Comparison of ENCODE assay signal across 8 cellular contexts in the genomic region with DNA sequence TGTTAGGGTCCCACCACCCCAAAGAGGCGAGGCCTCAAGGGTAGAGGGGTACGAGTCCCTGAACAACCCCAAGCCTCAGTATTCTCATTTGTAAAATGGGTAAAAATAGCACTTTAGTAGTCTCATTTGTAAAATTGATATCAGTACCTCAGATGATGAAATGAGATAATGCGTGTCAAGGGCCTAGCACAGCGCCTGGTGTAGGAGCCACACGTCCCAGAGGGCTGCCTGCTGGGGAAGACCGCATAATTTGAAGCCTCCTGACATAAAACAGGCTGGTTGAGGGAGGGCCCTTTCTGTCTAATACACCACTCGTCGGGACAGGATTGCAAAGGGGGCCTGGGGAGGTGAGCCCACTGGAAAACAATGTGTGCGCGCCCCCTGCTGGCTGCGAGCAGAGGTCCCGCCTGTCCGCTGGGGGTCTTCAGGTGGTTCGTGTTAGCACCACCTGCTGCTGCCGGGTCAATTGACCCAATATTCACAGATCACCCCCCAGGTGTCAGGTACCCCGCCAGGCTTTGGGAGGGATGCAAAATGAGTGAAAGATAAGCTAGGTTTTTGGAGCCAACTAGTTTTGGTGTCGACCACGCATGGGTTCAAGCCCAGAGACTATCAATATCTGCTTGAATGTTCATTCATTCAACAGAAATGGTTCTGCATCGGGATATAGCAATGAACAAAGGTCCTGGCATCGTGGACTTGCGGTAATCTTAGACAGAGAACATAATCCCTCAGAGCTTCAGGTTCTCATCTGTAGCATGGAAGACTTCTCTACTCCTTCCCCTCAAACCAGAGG. TPM values are rescaled to one million over a fixed set of nuclear protein-coding genes. Genes with fewer than 3 reads are reported as not detected.
DNase-seq lines count a peak whose midpoint lies in the region; ATAC-seq and TF ChIP-seq lines count a peak whose summit lies in the region.

No MANE protein-coding gene starts in this region.

- TF ChIP-seq POLR2A in upper lobe of left lung (IDR thresholded peaks at IDR 0.05) = no peak

- H3K4me1 ChIP-seq in CD4-positive, alpha-beta memory T cell (ENCODE audit: insufficient read depth, low read length) = peaks cover 25% of the 10 kb centered on the region
- H3K4me1 ChIP-seq in foreskin keratinocyte = no peaks in the 10 kb centered on the region
- peaks cover 3% of the 10 kb centered on the region for H3K4me1 ChIP-seq in parathyroid adenoma
- H3K4me1 ChIP-seq in upper lobe of left lung = peaks cover 22 to 33% (median 31%) of the 10 kb centered on the region in 4 donors

- H3K36me3 ChIP-seq in CD4-positive, alpha-beta memory T cell (ENCODE audit: insufficient read depth, low read length) = no peaks in the 10 kb centered on the region
- H3K36me3 ChIP-seq in parathyroid adenoma (ENCODE audit: control insufficient read depth, insufficient read depth, low read length) (no peaks in the 10 kb centered on the region), upper lobe of left lung (no peaks in the 10 kb centered on the region)

- WGBS in upper lobe of left lung, 2 donors = 39 to 47% methylated on average over 19 to 21 of the region's 21 CpGs

- peak overlapping the region in 6 of 7 donors; percentile 24 to 79 (median 49) for H3K27ac Mint-ChIP-seq in CD4-positive, alpha-beta memory T cell
- no peak overlapping the region for H3K27ac Mint-ChIP-seq in activated T-helper 2 cell treated with anti-CD3 and anti-CD28 coated beads, Interferon-gamma antibody, Interleukin-2, Interleukin-4, amounts not matched to agents 10 μg/mL and 5 μg/mL and 100 μg/mL, durations not matched to agents 14 hours and 24 hours and 36 hours

- DNase-seq in CD4-positive, alpha-beta memory T cell = peak; percentile 68 to 75 (median 69)
- DNase-seq in HFF-Myc (ENCODE audit: extremely low read depth, low read depth) = no peak
- peak; percentile 57 for DNase-seq in activated T-helper 2 cell treated with anti-CD3 and anti-CD28 coated beads, Interferon-gamma antibody, Interleukin-2, Interleukin-4, amounts not matched to agents 10 μg/mL and 5 μg/mL and 100 μg/mL, durations not matched to agents 14 hours and 24 hours and 36 hours (ENCODE audit: low spot score)
- DNase-seq in foreskin keratinocyte = no peak
- DNase-seq in upper lobe of left lung = peak; percentile 85 to 92
- DNase-seq in A172 (ENCODE audit: low spot score) = no peak

- no peaks in the 10 kb centered on the region for H3K79me2 ChIP-seq in parathyroid adenoma

- TF ChIP-seq CTCF in HFF-Myc (IDR thresholded peaks at IDR 0.05; ENCODE audit: low read depth, low read length, missing control alignments) = peak; percentile 87
- TF ChIP-seq CTCF in foreskin keratinocyte (conservative IDR thresholded peaks at IDR 0.05) = peak; percentile 90
- peak; percentile 96 for TF ChIP-seq CTCF in parathyroid adenoma (IDR thresholded peaks at IDR 0.05)
- peak; percentile 86 to 95 (median 92) for TF ChIP-seq CTCF in upper lobe of left lung (IDR thresholded peaks at IDR 0.05)

- H3K4me1 Mint-ChIP-seq in CD4-positive, alpha-beta memory T cell = peaks cover 16 to 36% (median 22%) of the 10 kb centered on the region in 4 donors
- peaks cover 19% of the 10 kb centered on the region for H3K4me1 Mint-ChIP-seq in activated T-helper 2 cell treated with anti-CD3 and anti-CD28 coated beads, Interferon-gamma antibody, Interleukin-2, Interleukin-4, amounts not matched to agents 10 μg/mL and 5 μg/mL and 100 μg/mL, durations not matched to agents 14 hours and 24 hours and 36 hours (ENCODE audit: low read depth)

- TF ChIP-seq EP300 in upper lobe of left lung (IDR thresholded peaks at IDR 0.05) = no peak

- H3K4me3 ChIP-seq in CD4-positive, alpha-beta memory T cell (ENCODE audit: low read length in 2 of 2) = no peak overlapping the region
- H3K4me3 ChIP-seq in HFF-Myc (replicated peaks; ENCODE audit: low read depth, low read length) = no peak overlapping the region
- H3K4me3 ChIP-seq in parathyroid adenoma (ENCODE audit: low read depth, low read length) = no peak overlapping the region
- H3K4me3 ChIP-seq in upper lobe of left lung = no peak overlapping the region

- H3K4me2 ChIP-seq in parathyroid adenoma (ENCODE audit: low read length) = no peak overlapping the region

- H3K9me3 ChIP-seq in CD4-positive, alpha-beta memory T cell (ENCODE audit: control insufficient read depth in 1 of 2, low read length in 2 of 2) = no peaks in the 10 kb centered on the region
- H3K9me3 ChIP-seq in parathyroid adenoma (ENCODE audit: control insufficient read depth, low read length) (no peaks in the 10 kb centered on the region), upper lobe of left lung (peaks cover 0 to 9% (median 9%) of the 10 kb centered on the region in 4 donors)

- no peaks in the 10 kb centered on the region for H3K9me3 Mint-ChIP-seq in CD4-positive, alpha-beta memory T cell
- no peaks in the 10 kb centered on the region for H3K9me3 Mint-ChIP-seq in activated T-helper 2 cell treated with anti-CD3 and anti-CD28 coated beads, Interferon-gamma antibody, Interleukin-2, Interleukin-4, amounts not matched to agents 10 μg/mL and 5 μg/mL and 100 μg/mL, durations not matched to agents 14 hours and 24 hours and 36 hours

- no peak overlapping the region for H2AFZ ChIP-seq in parathyroid adenoma

- POLR2A ChIA-PET in CD4-positive, alpha-beta memory T cell (lab: Charles Lee; ENCODE audit: partially characterized antibody) = interaction anchor here (0.7 to 5.2 kb wide), 12 partner anchors 11 to 140 kb away, joined by 3 to 38 read pairs (median 5); a partner anchor contains a TSS

- H3K36me3 Mint-ChIP-seq in CD4-positive, alpha-beta memory T cell = no peaks in the 10 kb centered on the region
- H3K36me3 Mint-ChIP-seq in activated T-helper 2 cell treated with anti-CD3 and anti-CD28 coated beads, Interferon-gamma antibody, Interleukin-2, Interleukin-4, amounts not matched to agents 10 μg/mL and 5 μg/mL and 100 μg/mL, durations not matched to agents 14 hours and 24 hours and 36 hours (ENCODE audit: low read depth) = peaks cover 5% of the 10 kb centered on the region

- H3K4me3 Mint-ChIP-seq in CD4-positive, alpha-beta memory T cell = peak overlapping the region in 1 of 8 donors; percentile 51
- no peak overlapping the region for H3K4me3 Mint-ChIP-seq in activated T-helper 2 cell treated with anti-CD3 and anti-CD28 coated beads, Interferon-gamma antibody, Interleukin-2, Interleukin-4, amounts not matched to agents 10 μg/mL and 5 μg/mL and 100 μg/mL, durations not matched to agents 14 hours and 24 hours and 36 hours (ENCODE audit: low read depth)

- no peaks in the 10 kb centered on the region for H3K27me3 ChIP-seq in CD4-positive, alpha-beta memory T cell (ENCODE audit: insufficient read depth, low read length)
- H3K27me3 ChIP-seq in foreskin keratinocyte (no peaks in the 10 kb centered on the region), parathyroid adenoma (ENCODE audit: control insufficient read depth, insufficient read depth, low read length) (no peaks in the 10 kb centered on the region), upper lobe of left lung (no peaks in the 10 kb centered on the region)

- ATAC-seq in foreskin keratinocyte = peak; percentile 45
- ATAC-seq in upper lobe of left lung (ENCODE audit: low FRiP score in 2 of 2) = peak; percentile 69 to 81

- intact Hi-C loops in CD4-positive, alpha-beta memory T cell (cut with micrococcal nuclease) = loop anchor here (1.0 kb wide), 5 partner anchors 13 to 177 kb away; no protein-coding TSS in a partner anchor
- intact Hi-C loops in activated T-helper 2 cell treated with anti-CD3 and anti-CD28 coated beads, Interferon-gamma antibody, Interleukin-2, Interleukin-4, amounts not matched to agents 10 μg/mL and 5 μg/mL and 100 μg/mL, durations not matched to agents 14 hours and 24 hours and 36 hours (cut with micrococcal nuclease) = loop anchor here (1.0 kb wide), 1 partner anchor 140 kb away; no protein-coding TSS in a partner anchor

- CTCF ChIA-PET in CD4-positive, alpha-beta memory T cell (lab: Charles Lee; ENCODE audit: partially characterized antibody) = interaction anchor here (0.7 to 17.7 kb wide), 27 partner anchors 8 to 179 kb away, joined by 3 to 360 read pairs (median 8); a partner anchor contains a TSS

- no peak overlapping the region for H3K27ac ChIP-seq in CD4-positive, alpha-beta memory T cell (ENCODE audit: low read depth, low read length)
- H3K27ac ChIP-seq in foreskin keratinocyte = no peak overlapping the region
- H3K27ac ChIP-seq in parathyroid adenoma = no peak overlapping the region
- peak overlapping the region; percentile 62 to 87 (median 76) for H3K27ac ChIP-seq in upper lobe of left lung

- H3K9ac ChIP-seq in parathyroid adenoma = no peak overlapping the region

- H3K27me3 Mint-ChIP-seq in CD4-positive, alpha-beta memory T cell = no peaks in the 10 kb centered on the region
- H3K27me3 Mint-ChIP-seq in activated T-helper 2 cell treated with anti-CD3 and anti-CD28 coated beads, Interferon-gamma antibody, Interleukin-2, Interleukin-4, amounts not matched to agents 10 μg/mL and 5 μg/mL and 100 μg/mL, durations not matched to agents 14 hours and 24 hours and 36 hours (ENCODE audit: low read depth) = no peaks in the 10 kb centered on the region

TF ChIP-seq in PFSK-1, 5 proteins besides CTCF, POLR2A, EP300 and RAD21 (continues in another document):
- TF ChIP-seq POLR2AphosphoS5 (IDR thresholded peaks at IDR 0.05; ENCODE audit: low read depth, low read length) (no peak), FOXP2 (optimal IDR thresholded peaks at IDR 0.05; ENCODE audit: borderline replicate concordance, extremely low read depth, extremely low read length, insufficient read depth) (peak; percentile 42)

RNA-seq across cellular contexts. Expression of a gene that starts 24.7 kb away (rescaled TPM):
- 10 to 100 TPM; 36.6 to 37.7 TPM for total RNA-seq in CD4-positive, alpha-beta memory T cell
- 1 to 10 TPM; 1.2 to 3.8 TPM for polyA plus RNA-seq in CD4-positive, alpha-beta memory T cell
- polyA plus RNA-seq in PFSK-1 (2012; ENCODE audit: insufficient read length, low read depth) = 91.0 TPM
- 34.8 and 35.8 TPM in 2 replicates for total RNA-seq in activated T-helper 2 cell treated with anti-CD3 and anti-CD28 coated beads, Interferon-gamma antibody, Interleukin-2, Interleukin-4, amounts not matched to agents 10 μg/mL and 5 μg/mL and 100 μg/mL, durations not matched to agents 14 hours and 24 hours and 36 hours
- 20.2 and 20.7 TPM in 2 replicates for total RNA-seq in foreskin keratinocyte
- polyA plus RNA-seq in foreskin keratinocyte = 8.0 and 8.7 TPM in 2 replicates
- total RNA-seq in upper lobe of left lung = 100 to 1,000 TPM in 1 of 6 donors, 10 to 100 TPM in 5; 44.0 to 111 (median 49.6) TPM
- total RNA-seq in A172 (2014; rRNA removed; shearing (Covaris generic)) = 20.8 and 24.7 TPM in 2 replicates

RNA-seq across cellular contexts. Expression of a gene that starts 44.8 kb away (rescaled TPM):
- total RNA-seq in CD4-positive, alpha-beta memory T cell = 10 to 100 TPM; 18.6 to 21.5 TPM
- polyA plus RNA-seq in CD4-positive, alpha-beta memory T cell = 1 to 10 TPM; 5.4 to 7.1 TPM
- polyA plus RNA-seq in PFSK-1 (2012; ENCODE audit: insufficient read length, low read depth) = 5.9 TPM
- total RNA-seq in activated T-helper 2 cell treated with anti-CD3 and anti-CD28 coated beads, Interferon-gamma antibody, Interleukin-2, Interleukin-4, amounts not matched to agents 10 μg/mL and 5 μg/mL and 100 μg/mL, durations not matched to agents 14 hours and 24 hours and 36 hours = 10.9 and 11.3 TPM in 2 replicates
- total RNA-seq in foreskin keratinocyte (10.0 and 10.1 TPM in 2 replicates), upper lobe of left lung (10 to 100 TPM; 25.1 to 42.4 (median 32.7) TPM)
- polyA plus RNA-seq in foreskin keratinocyte = 2.3 and 3.0 TPM in 2 replicates
- 9.9 and 13.5 TPM in 2 replicates for total RNA-seq in A172 (2014; rRNA removed; shearing (Covaris generic))

Comparison
In these comparisons a context has a peak if more than half of its experiments do, and no peak if none do; other contexts are left out.
1. DNase-seq: peak in CD4-positive, alpha-beta memory T cell (5 of 5), activated T-helper 2 cell treated with anti-CD3 and anti-CD28 coated beads, Interferon-gamma antibody, Interleukin-2, Interleukin-4, amounts not matched to agents 10 μg/mL and 5 μg/mL and 100 μg/mL, durations not matched to agents 14 hours and 24 hours and 36 hours (single experiment) and upper lobe of left lung (2 of 2); none in HFF-Myc (single experiment), foreskin keratinocyte (0 of 2) and A172 (single experiment).
2. H3K27ac ChIP-seq: peak in upper lobe of left lung (4 of 4); none in CD4-positive, alpha-beta memory T cell (single experiment), foreskin keratinocyte (single experiment) and parathyroid adenoma (single experiment).
3. Peak in every context shown above with its lines, with median percentiles within 50 percentile points of each other: CTCF ChIP-seq.